8 cellular contexts compared by ENCODE assay signal in genomic region chr20:41316602-41317535, GRCh38. TPM values are rescaled to one million over a fixed set of nuclear protein-coding genes. Genes with fewer than 3 reads are reported as not detected.
DNase-seq lines count a peak whose midpoint lies in the region; ATAC-seq and TF ChIP-seq lines count a peak whose summit lies in the region.

No MANE protein-coding gene starts in this region.

- DNase-seq in D341Med (ENCODE audit: low spot score) (peak; percentile 91), HUDEP-2 (lab: John Stamatoyannopoulos, UW; ENCODE audit: unreplicated experiment in 76 of 76) (peak in 59 of 76 experiments; percentile 9 to 79 (median 59)), SK-N-MC (ENCODE audit: low read depth, low spot score) (no peak), Right ventricle myocardium inferior (ENCODE audit: missing footprints) (peak; percentile 90), transverse colon (peak; percentile 84)
- peak; percentile 59 to 67 for DNase-seq in activated naive CD4-positive, alpha-beta T cell treated with anti-CD3 and anti-CD28 coated beads, Interleukin-2, amount 50 U/mL, for 72 hours (ENCODE audit: low spot score in 2 of 2)

- H3K27ac Mint-ChIP-seq in activated naive CD4-positive, alpha-beta T cell treated with anti-CD3 and anti-CD28 coated beads, Interleukin-2, amount 50 U/mL, for 72 hours: peak overlapping the region; percentile 88 to 96

- H3K36me3 ChIP-seq in SK-N-MC (ENCODE audit: insufficient read depth, low read length): peaks cover 6% of the 10 kb centered on the region; the same call in 1 of the 2 replicates
- H3K36me3 ChIP-seq in parathyroid adenoma (ENCODE audit: control insufficient read depth, insufficient read depth, low read length): no peaks in the 10 kb centered on the region
- H3K36me3 ChIP-seq in transverse colon: no peaks in the 10 kb centered on the region

- H3K4me3 ChIP-seq in SK-N-MC (peak overlapping the region; percentile 89), parathyroid adenoma (ENCODE audit: low read depth, low read length) (peak overlapping the region; percentile 70), transverse colon (peak overlapping the region; percentile 31 to 69 (median 64))

- no peaks in the 10 kb centered on the region for H3K27me3 ChIP-seq in parathyroid adenoma (ENCODE audit: control insufficient read depth, insufficient read depth, low read length)
- no peaks in the 10 kb centered on the region for H3K27me3 ChIP-seq in transverse colon

- TF ChIP-seq CTCF in parathyroid adenoma (IDR thresholded peaks at IDR 0.05) (no peak), transverse colon (IDR thresholded peaks at IDR 0.05) (no peak)

- in situ Hi-C loops in transverse colon (cut with MboI; ENCODE audit: low pct_ligation_motif_present in 1 of 4, low pct_unique_long_range_greater_than_20kb in 1 of 4, low sequenced_read_pairs in 3 of 4): no loop called here

- TF ChIP-seq POLR2A in transverse colon (IDR thresholded peaks at IDR 0.05): no peak

- H3K9me3 ChIP-seq in SK-N-MC (ENCODE audit: low read depth, low read length) (no peaks in the 10 kb centered on the region), parathyroid adenoma (ENCODE audit: control insufficient read depth, low read length) (no peaks in the 10 kb centered on the region), transverse colon (no peaks in the 10 kb centered on the region)

- peaks cover 0 to 4% of the 10 kb centered on the region in 2 donors for H3K36me3 Mint-ChIP-seq in activated naive CD4-positive, alpha-beta T cell treated with anti-CD3 and anti-CD28 coated beads, Interleukin-2, amount 50 U/mL, for 72 hours

- ATAC-seq in GM21447 (IDR thresholded peaks at IDR 0.05; ENCODE audit: unreplicated experiment) (peak; percentile 63), Right ventricle myocardium inferior (peak; percentile 57)
- peak; percentile 74 to 75 for ATAC-seq in activated naive CD4-positive, alpha-beta T cell treated with anti-CD3 and anti-CD28 coated beads, Interleukin-2, amount 50 U/mL, for 72 hours

- H3K9me3 Mint-ChIP-seq in activated naive CD4-positive, alpha-beta T cell treated with anti-CD3 and anti-CD28 coated beads, Interleukin-2, amount 50 U/mL, for 72 hours: no peaks in the 10 kb centered on the region

- peaks cover 10% of the 10 kb centered on the region for H3K79me2 ChIP-seq in parathyroid adenoma

- H3K4me1 ChIP-seq in parathyroid adenoma: peaks cover 17% of the 10 kb centered on the region
- peaks cover 6 to 44% (median 24%) of the 10 kb centered on the region in 4 donors for H3K4me1 ChIP-seq in transverse colon

- H3K27ac ChIP-seq in SK-N-MC (0 out of 2 replicates have a peak overlapping the region, but pooled peaks have one; percentile 12), parathyroid adenoma (peak overlapping the region; percentile 48), transverse colon (peak overlapping the region; percentile 83 to 92 (median 88))

- intact Hi-C loops in Right ventricle myocardium inferior (cut with DNase I) (loop anchor here (2.0 to 5.0 kb wide), 3 partner anchors 44 to 140 kb away; no protein-coding TSS in a partner anchor), transverse colon (cut with DNase I; ENCODE audit: low total_unique reads) (loop anchor here (5.0 kb wide), 1 partner anchor 70 kb away; no protein-coding TSS in a partner anchor)

- H3K9ac ChIP-seq in SK-N-MC (ENCODE audit: insufficient read length): peak overlapping the region; percentile 82
- H3K9ac ChIP-seq in parathyroid adenoma: peak overlapping the region; percentile 43

- peak overlapping the region; percentile 90 for H3K4me2 ChIP-seq in parathyroid adenoma (ENCODE audit: low read length)

- 2 to 14% methylated on average over 1 to 30 of the region's 63 CpGs for WGBS in transverse colon (ENCODE audit: low coverage in 1 of 2), 2 donors

- peak overlapping the region; percentile 72 for H2AFZ ChIP-seq in parathyroid adenoma

- no peak for TF ChIP-seq EP300 in transverse colon (IDR thresholded peaks at IDR 0.05; ENCODE audit: low read depth)

RNA-seq across cellular contexts. Expression of gene ZHX3, which starts 0.7 kb away (rescaled TPM):
- total RNA-seq in activated naive CD4-positive, alpha-beta T cell treated with anti-CD3 and anti-CD28 coated beads, Interleukin-2, amount 50 U/mL, for 72 hours: 10 to 100 TPM in 1 of 2 donors, 1 to 10 TPM in 1; 8.2 to 10.1 TPM
- total RNA-seq in Right ventricle myocardium inferior: 34.5 TPM
- 10 to 100 TPM; 22.7 to 34.8 (median 26.4) TPM for total RNA-seq in transverse colon

RNA-seq across cellular contexts. Expression of gene LPIN3, which starts 23.8 kb away (rescaled TPM):
- 1 to 10 TPM; 4.4 to 5.1 TPM for total RNA-seq in activated naive CD4-positive, alpha-beta T cell treated with anti-CD3 and anti-CD28 coated beads, Interleukin-2, amount 50 U/mL, for 72 hours
- total RNA-seq in Right ventricle myocardium inferior (18.1 TPM), transverse colon (100 to 1,000 TPM in 2 of 4 donors, 10 to 100 TPM in 2; 96.9 to 263 (median 134) TPM)

RNA-seq across cellular contexts. Expression of gene EMILIN3, which starts 49.7 kb away (rescaled TPM):
- total RNA-seq in activated naive CD4-positive, alpha-beta T cell treated with anti-CD3 and anti-CD28 coated beads, Interleukin-2, amount 50 U/mL, for 72 hours: under 1 TPM in 1 of 2 donors, not detected in 1; 0.27 TPM
- total RNA-seq in Right ventricle myocardium inferior (6.6 TPM), transverse colon (1 to 10 TPM in 2 of 4 donors, under 1 TPM in 2; 0.40 to 1.5 (median 0.90) TPM)

Comparison
In these comparisons a context has a peak if more than half of its experiments do, and no peak if none do; other contexts are left out.
1. H3K27ac ChIP-seq: peak in every context shown above with its lines; median percentile 88 in transverse colon; 48 in parathyroid adenoma; 12 in SK-N-MC.